In genomic region chr16:50335198-50335958, GRCh38 we compare ENCODE assay signal across 10 cellular contexts. TPM values are rescaled to one million over a fixed set of nuclear protein-coding genes. Genes with fewer than 3 reads are reported as not detected.
A peak's percentile ranks its signal among the peaks of the same experiment; 100 is the strongest.
DNase-seq lines count a peak whose midpoint lies in the region; ATAC-seq and TF ChIP-seq lines count a peak whose summit lies in the region.
"Had no signal": no experiment of that assay in that cellular context is flagged by ENCODE, and none has a peak within 500 bp of the region (broad histone marks: within the 10 kb centered on the region; RNA-seq: fewer than 3 reads in every experiment).

No MANE protein-coding gene starts in this region.

- H3K9ac ChIP-seq in mesenchymal stem cell (ENCODE audit: low read length): no peak overlapping the region

- H2BK5ac ChIP-seq in mesenchymal stem cell (ENCODE audit: low read depth, low read length, poor library complexity, severe bottlenecking): no peak overlapping the region

- DNase-seq in mesenchymal stem cell (peak; percentile 52), NOMO-1 treated with DMSO at 0.1 percent for 48 hours (lab: John Stamatoyannopoulos, UW; ENCODE audit: unreplicated experiment) (no peak), hepatocyte (ENCODE audit: low spot score) (no peak), hippocampal formation (lab: John Stamatoyannopoulos, UW) (no peak)

- no peak overlapping the region for H4K91ac ChIP-seq in mesenchymal stem cell (ENCODE audit: low read length)

- H3K14ac ChIP-seq in mesenchymal stem cell (ENCODE audit: low read length in 2 of 2): no peak overlapping the region

- ATAC-seq in GM18502 (IDR thresholded peaks at IDR 0.05; ENCODE audit: poor library complexity, unreplicated experiment): peak; percentile 80
- peak; percentile 82 for ATAC-seq in GM21576 (IDR thresholded peaks at IDR 0.05; ENCODE audit: unreplicated experiment)
- ATAC-seq in GM21723 (IDR thresholded peaks at IDR 0.05; ENCODE audit: unreplicated experiment): no peak

- H3K27ac ChIP-seq in mesenchymal stem cell (ENCODE audit: low read length, poor library complexity, severe bottlenecking) (no peak overlapping the region), hepatocyte (no peak overlapping the region)
- H3K27ac ChIP-seq: HL-60 had no signal

- H3K4me2 ChIP-seq in mesenchymal stem cell (ENCODE audit: low read length, poor library complexity, severe bottlenecking) (no peak overlapping the region), hepatocyte (no peak overlapping the region)
- H3K4me2 ChIP-seq: smooth muscle cell had no signal

- no peak overlapping the region for H2AFZ ChIP-seq in mesenchymal stem cell (ENCODE audit: low read depth, low read length)
- no peak overlapping the region for H2AFZ ChIP-seq in hepatocyte

- H4K20me1 ChIP-seq in hepatocyte (ENCODE audit: insufficient read depth, poor library complexity, severe bottlenecking): no peaks in the 10 kb centered on the region

- H3K9me2 ChIP-seq in hepatocyte (replicated peaks; ENCODE audit: insufficient read depth): no peaks in the 10 kb centered on the region

- peaks cover 35% of the 10 kb centered on the region for H3K36me3 Mint-ChIP-seq in T-helper 1 cell treated with Interleukin-12 subunit alpha and Interleukin-12 subunit beta and Interleukin-4 antibody, amounts not matched to agents 30 μg/mL and 1 μg/mL, for 36 hours (ENCODE audit: low read depth)

- H2BK12ac ChIP-seq in mesenchymal stem cell (ENCODE audit: low read length in 2 of 2): no peak overlapping the region

- no peaks in the 10 kb centered on the region for H3K27me3 ChIP-seq in mesenchymal stem cell (ENCODE audit: control insufficient read depth in 1 of 2, insufficient read depth in 1 of 2, low read length in 2 of 2)
- H3K27me3 ChIP-seq in hepatocyte: no peaks in the 10 kb centered on the region

- no peaks in the 10 kb centered on the region for H3K27me3 Mint-ChIP-seq in T-helper 1 cell treated with Interleukin-12 subunit alpha and Interleukin-12 subunit beta and Interleukin-4 antibody, amounts not matched to agents 30 μg/mL and 1 μg/mL, for 36 hours (ENCODE audit: low read depth)

- H2BK15ac ChIP-seq in mesenchymal stem cell (ENCODE audit: low read depth, poor library complexity, severe bottlenecking): no peak overlapping the region

- H4K8ac ChIP-seq in mesenchymal stem cell (ENCODE audit: low read length): no peak overlapping the region

- H3K36me3 ChIP-seq in mesenchymal stem cell (ENCODE audit: control insufficient read depth in 1 of 2, insufficient read depth in 2 of 2, low read depth in 1 of 2, low read length in 2 of 2): peaks cover 6 to 66% of the 10 kb centered on the region in 2 experiments
- H3K36me3 ChIP-seq in hepatocyte (replicated peaks; ENCODE audit: insufficient read depth, low read depth): no peaks in the 10 kb centered on the region

- H3K4me1 Mint-ChIP-seq in T-helper 1 cell treated with Interleukin-12 subunit alpha and Interleukin-12 subunit beta and Interleukin-4 antibody, amounts not matched to agents 30 μg/mL and 1 μg/mL, for 36 hours (ENCODE audit: low read depth): peaks cover 33% of the 10 kb centered on the region

- H3K23ac ChIP-seq in mesenchymal stem cell (ENCODE audit: low read length in 2 of 2): no peak overlapping the region

- H3K27ac Mint-ChIP-seq in T-helper 1 cell treated with Interleukin-12 subunit alpha and Interleukin-12 subunit beta and Interleukin-4 antibody, amounts not matched to agents 30 μg/mL and 1 μg/mL, for 36 hours: peak overlapping the region; percentile 88

- H3K79me2 ChIP-seq in hepatocyte: peaks cover 17% of the 10 kb centered on the region

- H3K4me1 ChIP-seq in mesenchymal stem cell (ENCODE audit: control insufficient read depth, insufficient read depth, low read depth, low read length) (peaks cover 2% of the 10 kb centered on the region), hepatocyte (ENCODE audit: insufficient read depth) (peaks cover 6% of the 10 kb centered on the region)

- H3K4ac ChIP-seq in mesenchymal stem cell (ENCODE audit: low read depth in 1 of 2, low read length in 2 of 2): no peak overlapping the region

- TF ChIP-seq CTCF in hepatocyte (IDR thresholded peaks at IDR 0.05; ENCODE audit: poor library complexity): no peak

- H3K79me1 ChIP-seq in mesenchymal stem cell (replicated peaks; ENCODE audit: low read length, poor library complexity, severe bottlenecking): peaks cover 6% of the 10 kb centered on the region

- no peak overlapping the region for H2AK5ac ChIP-seq in mesenchymal stem cell (ENCODE audit: low read length, severe bottlenecking)

- 86% methylated on average over 7 of the region's 8 CpGs for WGBS in mesenchymal stem cell
- WGBS in hepatocyte (ENCODE audit: low lambda C conversion rate, missing lambda C conversion rate): 91% methylated on average over 8 of the region's 8 CpGs

- no peak overlapping the region for H3K18ac ChIP-seq in mesenchymal stem cell (ENCODE audit: low read depth in 1 of 2, low read length in 2 of 2)

- H3K9me3 ChIP-seq in mesenchymal stem cell (ENCODE audit: control insufficient read depth, low read length) (no peaks in the 10 kb centered on the region), hepatocyte (ENCODE audit: low read depth) (no peaks in the 10 kb centered on the region)

- H3K4me3 ChIP-seq in mesenchymal stem cell (ENCODE audit: insufficient read depth in 1 of 2, low read depth in 1 of 2, low read length in 2 of 2) (no peak overlapping the region), hepatocyte (no peak overlapping the region)
- H3K4me3 ChIP-seq: smooth muscle cell had no signal

- peak overlapping the region; percentile 33 for H3K4me3 Mint-ChIP-seq in T-helper 1 cell treated with Interleukin-12 subunit alpha and Interleukin-12 subunit beta and Interleukin-4 antibody, amounts not matched to agents 30 μg/mL and 1 μg/mL, for 36 hours

- no peak overlapping the region for H2BK120ac ChIP-seq in mesenchymal stem cell (ENCODE audit: low read depth, low read length)

- H3K9me3 Mint-ChIP-seq in T-helper 1 cell treated with Interleukin-12 subunit alpha and Interleukin-12 subunit beta and Interleukin-4 antibody, amounts not matched to agents 30 μg/mL and 1 μg/mL, for 36 hours: no peaks in the 10 kb centered on the region

RNA-seq across cellular contexts. Expression of gene BRD7, which starts 33.4 kb away (rescaled TPM):
- polyA plus RNA-seq in mesenchymal stem cell (2013, experiment 1 of 2): 60.1 TPM
- 63.9 TPM for polyA plus RNA-seq in mesenchymal stem cell (2013, experiment 2 of 2)
- total RNA-seq in hepatocyte: 51.3 and 53.7 TPM in 2 replicates
- polyA plus RNA-seq in hepatocyte: 51.2 and 58.4 TPM in 2 replicates
